ENCODE assay signal across 7 cellular contexts in genomic region chr11:64996327-64996709, GRCh38. TPM values are rescaled to one million over a fixed set of nuclear protein-coding genes. Genes with fewer than 3 reads are reported as not detected.
A peak's percentile ranks its signal among the peaks of the same experiment; 100 is the strongest.
DNase-seq lines count a peak whose midpoint lies in the region; ATAC-seq and TF ChIP-seq lines count a peak whose summit lies in the region.
"Had no signal": no experiment of that assay in that cellular context is flagged by ENCODE, and none has a peak within 500 bp of the region (broad histone marks: within the 10 kb centered on the region; RNA-seq: fewer than 3 reads in every experiment).

No MANE protein-coding gene starts in this region.

- peak overlapping the region; percentile 70 for H2AFZ ChIP-seq in HCT116 (ENCODE audit: low read depth, low read length, poor library complexity, severe bottlenecking)
- H2AFZ ChIP-seq in parathyroid adenoma, result peak overlapping the region; percentile 69

- no peaks in the 10 kb centered on the region for H3K36me3 ChIP-seq in HCT116 (ENCODE audit: control insufficient read depth in 1 of 2, insufficient read depth in 2 of 2, low read length in 2 of 2)
- H3K36me3 ChIP-seq in parathyroid adenoma (ENCODE audit: control insufficient read depth, insufficient read depth, low read length), result no peaks in the 10 kb centered on the region

- H3K79me2 ChIP-seq in HCT116 (ENCODE audit: insufficient read depth, low read length) (no peaks in the 10 kb centered on the region), parathyroid adenoma (no peaks in the 10 kb centered on the region)

- peaks cover 37% of the 10 kb centered on the region for H3K4me1 Mint-ChIP-seq in dendritic cell treated with granulocyte-macrophage colony-stimulating factor and Interleukin-4, amounts not matched to agents 40 ng/mL and 50 ng/mL, for 4 days (ENCODE audit: low read depth)
- H3K4me1 Mint-ChIP-seq in glutamatergic neuron (ENCODE audit: low read depth, unreplicated experiment), result no peaks in the 10 kb centered on the region

- TSS peak; percentile 78 for BruUV-seq in HCT116 (replicated peaks; lab: Mats Ljungman, UMichigan)

- H3K9me3 Mint-ChIP-seq in dendritic cell treated with granulocyte-macrophage colony-stimulating factor and Interleukin-4, amounts not matched to agents 40 ng/mL and 50 ng/mL, for 4 days, result no peaks in the 10 kb centered on the region
- peaks cover 3% of the 10 kb centered on the region for H3K9me3 Mint-ChIP-seq in glutamatergic neuron (ENCODE audit: unreplicated experiment)

- H3K4me3 ChIP-seq in HCT116 (replicated peaks in 1 of 2; ENCODE audit: low read depth in 1 of 2, low read length in 2 of 2) (peak overlapping the region; percentile 30 to 50), parathyroid adenoma (ENCODE audit: low read depth, low read length) (peak overlapping the region; percentile 18)

- H3K27ac Mint-ChIP-seq in dendritic cell treated with granulocyte-macrophage colony-stimulating factor and Interleukin-4, amounts not matched to agents 40 ng/mL and 50 ng/mL, for 4 days, result peak overlapping the region; percentile 85
- no peak overlapping the region for H3K27ac Mint-ChIP-seq in glutamatergic neuron (ENCODE audit: unreplicated experiment)

- no peak for DNase-seq in HCT116 (ENCODE audit: low read depth, low spot score)
- DNase-seq in glutamatergic neuron, result no peak
- DNase-seq: activated CD4-positive, alpha-beta T cell treated with anti-CD3 and anti-CD28 coated beads for 48 hours had no signal

- CTCF ChIA-PET in HCT116 (lab: Charles Lee), result interaction anchor here (0.7 to 3.8 kb wide), 8 partner anchors 11 to 209 kb away, joined by 3 to 21 read pairs (median 4); partner anchors contain the start of gene ARL2

- peaks cover 5% of the 10 kb centered on the region for H3K27me3 Mint-ChIP-seq in dendritic cell treated with granulocyte-macrophage colony-stimulating factor and Interleukin-4, amounts not matched to agents 40 ng/mL and 50 ng/mL, for 4 days
- peaks cover 3% of the 10 kb centered on the region for H3K27me3 Mint-ChIP-seq in glutamatergic neuron (ENCODE audit: unreplicated experiment)

- no peaks in the 10 kb centered on the region for H4K20me1 ChIP-seq in HCT116 (ENCODE audit: insufficient read depth)

- TF ChIP-seq RAD21 in HCT116 (IDR thresholded peaks at IDR 0.05; ENCODE audit: low read depth), result no peak

- no peak for TF ChIP-seq POLR2A in HCT116 (IDR thresholded peaks at IDR 0.05; ENCODE audit: borderline replicate concordance, extremely low read depth, insufficient read depth, insufficient read length)

- H3K9me2 ChIP-seq in HCT116 (ENCODE audit: insufficient read depth), result no peaks in the 10 kb centered on the region

- ATAC-seq in HCT116, result peak; percentile 18; the same call in 1 of the 2 replicates
- no peak for ATAC-seq in GM18868 (IDR thresholded peaks at IDR 0.05; ENCODE audit: unreplicated experiment)
- no peak for ATAC-seq in HG03469 (IDR thresholded peaks at IDR 0.05; ENCODE audit: unreplicated experiment)

- RAD21 ChIA-PET in HCT116 (lab: Charles Lee; ENCODE audit: low non-redundant PET in 1 of 2, low total read pairs in 2 of 2, uncharacterized antibody in 2 of 2, unreplicated experiment in 2 of 2), result interaction anchor here (1.2 to 1.9 kb wide), 2 partner anchors 148 to 150 kb away, joined by 4 to 5 read pairs; no protein-coding TSS in a partner anchor

- peaks cover 29% of the 10 kb centered on the region for H3K36me3 Mint-ChIP-seq in dendritic cell treated with granulocyte-macrophage colony-stimulating factor and Interleukin-4, amounts not matched to agents 40 ng/mL and 50 ng/mL, for 4 days (ENCODE audit: low read depth)
- no peaks in the 10 kb centered on the region for H3K36me3 Mint-ChIP-seq in glutamatergic neuron (ENCODE audit: unreplicated experiment)

- H3K4me2 ChIP-seq in HCT116 (ENCODE audit: low read length) (peak overlapping the region; percentile 78), parathyroid adenoma (ENCODE audit: low read length) (peak overlapping the region; percentile 52)

- H3K9me3 ChIP-seq in HCT116 (ENCODE audit: control insufficient read depth in 1 of 2, insufficient read depth in 1 of 2, low read depth in 1 of 2, low read length in 2 of 2) (no peaks in the 10 kb centered on the region), parathyroid adenoma (ENCODE audit: control insufficient read depth, low read length) (no peaks in the 10 kb centered on the region)

- H3K27me3 ChIP-seq in HCT116 (ENCODE audit: insufficient read depth, low read length) (no peaks in the 10 kb centered on the region), parathyroid adenoma (ENCODE audit: control insufficient read depth, insufficient read depth, low read length) (no peaks in the 10 kb centered on the region)

- H3K9ac ChIP-seq in HCT116 (ENCODE audit: low read length), result peak overlapping the region; percentile 29
- H3K9ac ChIP-seq in parathyroid adenoma, result no peak overlapping the region

- H3K27ac ChIP-seq in HCT116 (ENCODE audit: low read depth, low read length) (peak overlapping the region; percentile 34; the same call in 1 of the 2 replicates), parathyroid adenoma (peak overlapping the region; percentile 47)

- H3K4me1 ChIP-seq in HCT116 (ENCODE audit: control insufficient read depth in 1 of 2, insufficient read depth in 2 of 2, low read length in 2 of 2) (peaks cover 13 to 36% of the 10 kb centered on the region in 2 experiments; a peak in 3 of 4 replicates), parathyroid adenoma (no peaks in the 10 kb centered on the region)

- intact Hi-C loops in HCT116 (cut with micrococcal nuclease), result loop anchor here (5.0 kb wide), 1 partner anchor 149 kb away; no protein-coding TSS in a partner anchor
- intact Hi-C loops in dendritic cell treated with granulocyte-macrophage colony-stimulating factor and Interleukin-4, amounts not matched to agents 40 ng/mL and 50 ng/mL, for 4 days (cut with micrococcal nuclease), result loop anchor here (5.0 kb wide), 1 partner anchor 149 kb away; no protein-coding TSS in a partner anchor

- TF ChIP-seq CTCF in HCT116 (IDR thresholded peaks at IDR 0.05 in 2 of 3, conservative IDR thresholded peaks at IDR 0.05 in 1 of 3; ENCODE audit: borderline replicate concordance in 1 of 3, insufficient read depth in 1 of 3, low read depth in 2 of 3, low read length in 2 of 3) (no peak), parathyroid adenoma (IDR thresholded peaks at IDR 0.05) (no peak), glutamatergic neuron (IDR thresholded peaks at IDR 0.05; ENCODE audit: partially characterized antibody, unreplicated experiment) (no peak)

- peak overlapping the region; percentile 88 for H3K4me3 Mint-ChIP-seq in dendritic cell treated with granulocyte-macrophage colony-stimulating factor and Interleukin-4, amounts not matched to agents 40 ng/mL and 50 ng/mL, for 4 days
- no peak overlapping the region for H3K4me3 Mint-ChIP-seq in glutamatergic neuron (ENCODE audit: unreplicated experiment)

- POLR2A ChIA-PET in HCT116 (lab: Charles Lee), result interaction anchor here (0.8 to 2.7 kb wide), 2 partner anchors 10 to 17 kb away, joined by 3 to 15 read pairs; no protein-coding TSS in a partner anchor

TF ChIP-seq in HCT116, 20 proteins besides CTCF, POLR2A, EP300 and RAD21:
- no peak for TF ChIP-seq CBX3 (IDR thresholded peaks at IDR 0.05; ENCODE audit: low read depth)
- no peak for TF ChIP-seq EZH2 (IDR thresholded peaks at IDR 0.05)
- TF ChIP-seq ATF3 (IDR thresholded peaks at IDR 0.05), result no peak
- no peak for TF ChIP-seq CEBPB (IDR thresholded peaks at IDR 0.05; ENCODE audit: low read depth)
- no peak for TF ChIP-seq ELF1 (IDR thresholded peaks at IDR 0.05; ENCODE audit: borderline replicate concordance, low read depth)
- no peak for TF ChIP-seq ZFX (IDR thresholded peaks at IDR 0.05)
- no peak for TF ChIP-seq ZBTB33 (IDR thresholded peaks at IDR 0.05; ENCODE audit: extremely low read depth, insufficient replicate concordance, low read length)

RNA-seq across cellular contexts. Expression of gene BATF2, which starts 0.5 kb away (rescaled TPM):
- 2.1 TPM for total RNA-seq in HCT116 (2021; ENCODE audit: unreplicated experiment)
- polyA plus RNA-seq in HCT116 (2012), result 1.9 and 2.3 TPM in 2 replicates
- not detected for total RNA-seq in glutamatergic neuron (ENCODE audit: unreplicated experiment)

RNA-seq across cellular contexts. Expression of gene ARL2, which starts 17.6 kb away (rescaled TPM):
- 68.7 TPM for total RNA-seq in HCT116 (2021; ENCODE audit: unreplicated experiment)
- 109 and 119 TPM in 2 replicates for polyA plus RNA-seq in HCT116 (2012)
- 68.4 TPM for total RNA-seq in glutamatergic neuron (ENCODE audit: unreplicated experiment)

RNA-seq across cellular contexts. Expression of gene MAJIN, which starts 24.4 kb away (rescaled TPM):
- total RNA-seq in HCT116 (2021; ENCODE audit: unreplicated experiment) (not detected), glutamatergic neuron (ENCODE audit: unreplicated experiment) (not detected)
- polyA plus RNA-seq in HCT116 (2012), result not detected in 2 replicates

RNA-seq across cellular contexts. Expression of gene SNX15, which starts 30.9 kb away (rescaled TPM):
- total RNA-seq in HCT116 (2021; ENCODE audit: unreplicated experiment) (16.8 TPM), glutamatergic neuron (ENCODE audit: unreplicated experiment) (40.4 TPM)
- polyA plus RNA-seq in HCT116 (2012), result 14.1 and 16.9 TPM in 2 replicates

RNA-seq across cellular contexts. Expression of gene SAC3D1, which starts 44.7 kb away (rescaled TPM):
- 36.9 TPM for total RNA-seq in HCT116 (2021; ENCODE audit: unreplicated experiment)
- polyA plus RNA-seq in HCT116 (2012), result 24.1 and 25.5 TPM in 2 replicates
- total RNA-seq in glutamatergic neuron (ENCODE audit: unreplicated experiment), result 14.4 TPM
